ENCODE assay signal across 11 cellular contexts in the genomic region with DNA sequence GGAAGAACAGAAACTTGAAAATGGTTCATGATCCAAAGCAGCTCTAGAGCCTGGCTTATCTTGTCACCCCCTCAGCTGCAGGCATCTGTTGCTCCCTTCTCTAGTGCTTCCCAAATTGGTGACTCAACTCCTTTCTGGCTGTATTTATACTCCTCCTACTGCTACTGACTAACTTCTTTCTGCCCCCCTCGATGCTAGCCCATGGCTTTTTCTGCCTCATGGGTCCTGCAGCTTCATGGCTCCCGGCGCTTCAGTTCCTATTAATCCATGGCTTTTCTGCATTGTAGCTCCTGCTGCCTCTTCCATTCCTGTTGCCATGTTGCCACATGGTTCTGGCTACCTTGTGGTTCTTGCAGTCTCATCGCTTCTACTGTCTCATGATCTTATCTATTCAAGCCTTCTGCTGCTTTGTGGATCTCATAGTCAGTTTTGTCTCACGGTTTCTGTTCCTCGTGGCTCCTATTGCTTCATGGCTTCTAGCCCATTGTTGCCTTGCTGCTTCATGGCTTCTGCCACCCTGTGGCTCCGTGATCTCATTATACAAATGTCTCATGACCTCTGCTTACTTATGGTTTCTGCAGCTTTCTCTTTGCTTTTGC.
A peak's percentile ranks its signal among the peaks of the same experiment; 100 is the strongest.
DNase-seq lines count a peak whose midpoint lies in the region; ATAC-seq and TF ChIP-seq lines count a peak whose summit lies in the region.
"Had no signal": no experiment of that assay in that cellular context is flagged by ENCODE, and none has a peak within 500 bp of the region (broad histone marks: within the 10 kb centered on the region; RNA-seq: fewer than 3 reads in every experiment).

No MANE protein-coding gene starts in this region.

- H3K4me3 ChIP-seq in fibroblast of pulmonary artery (replicated peaks; ENCODE audit: low read depth, low read length): no peak overlapping the region

- no peak for TF ChIP-seq CTCF in fibroblast of pulmonary artery (IDR thresholded peaks at IDR 0.05; ENCODE audit: low read length, missing control alignments)

- ATAC-seq in HG02870 (IDR thresholded peaks at IDR 0.05; ENCODE audit: unreplicated experiment): no peak

- DNase-seq in AG08395 (ENCODE audit: low spot score) (peak; percentile 48), GM03348 (ENCODE audit: low spot score) (peak; percentile 15), RKO (ENCODE audit: low spot score) (peak; percentile 35), fibroblast of pulmonary artery (ENCODE audit: low read depth) (peak; percentile 4), NCI-H1417 (lab: John Stamatoyannopoulos, UW) (no peak), HuH-7.5 (ENCODE audit: low spot score) (no peak), NCI-H345 (lab: John Stamatoyannopoulos, UW) (no peak)
- DNase-seq: BE2C; stimulated activated CD4-positive, alpha-beta T cell treated with anti-CD3 and anti-CD28 coated beads, Interleukin-4, amount 100 ng/mL, for 24 hours; stimulated activated naive CD4-positive, alpha-beta T cell treated with Interleukin-2 at 50 U/mL for 16 hours had no signal

Comparison
In these comparisons a context has a peak if more than half of its experiments do, and no peak if none do; other contexts are left out.
1. DNase-seq: peak in AG08395 (single experiment), GM03348 (single experiment), RKO (single experiment) and fibroblast of pulmonary artery (single experiment); none in NCI-H1417 (0 of 3), HuH-7.5 (single experiment) and NCI-H345 (single experiment).